Comparison of ENCODE assay signal across 22 cellular contexts in genomic region chr2:217220228-217221013, GRCh38.
DNase-seq lines count a peak whose midpoint lies in the region; ATAC-seq and TF ChIP-seq lines count a peak whose summit lies in the region.
"Had no signal": no experiment of that assay in that cellular context is flagged by ENCODE, and none has a peak within 500 bp of the region (broad histone marks: within the 10 kb centered on the region; RNA-seq: fewer than 3 reads in every experiment).

No MANE protein-coding gene starts in this region.

- H4K8ac ChIP-seq in trophoblast cell (ENCODE audit: low read depth, low read length): no peak overlapping the region

- TF ChIP-seq CTCF in CD14-positive monocyte (IDR thresholded peaks at IDR 0.05) (no peak), NB4 (IDR thresholded peaks at IDR 0.05; ENCODE audit: low read depth, low read length) (no peak), choroid plexus epithelial cell (conservative IDR thresholded peaks at IDR 0.05; ENCODE audit: low read depth, low read length) (no peak), Peyer's patch (IDR thresholded peaks at IDR 0.05) (no peak), foreskin keratinocyte (conservative IDR thresholded peaks at IDR 0.05) (no peak), GM10266 (IDR thresholded peaks at IDR 0.05; ENCODE audit: control insufficient read depth, insufficient read depth, low read depth, missing control alignments) (no peak)

- no peak overlapping the region for H3K14ac ChIP-seq in trophoblast cell (ENCODE audit: low read length)

- H3K9ac ChIP-seq in trophoblast cell (ENCODE audit: low read length): no peak overlapping the region

- H2AK5ac ChIP-seq in trophoblast cell (ENCODE audit: low read length): no peak overlapping the region

- no peak overlapping the region for H3K4me2 ChIP-seq in trophoblast cell (ENCODE audit: low read length)

- H4K12ac ChIP-seq in trophoblast cell (ENCODE audit: low read depth, low read length): no peak overlapping the region

- no peak overlapping the region for H2BK5ac ChIP-seq in trophoblast cell (ENCODE audit: low read depth, low read length, poor library complexity)

- H3K27ac Mint-ChIP-seq in CD14-positive monocyte: peak overlapping the region in 4 of 7 donors; percentile 30 to 85 (median 52)
- H3K27ac Mint-ChIP-seq: activated CD4-positive, alpha-beta T cell treated with anti-CD3 and anti-CD28 coated beads for 36 hours; activated naive CD4-positive, alpha-beta T cell treated with anti-CD3 and anti-CD28 coated beads for 36 hours; stimulated activated effector memory CD8-positive, alpha-beta T cell treated with anti-CD3 and anti-CD28 coated beads, Interleukin-12 subunit alpha, Interleukin-12 subunit beta, amount 100 ng/mL, for 72 hours; T-helper 2 cell treated with Interferon-gamma antibody and Interleukin-4, amounts not matched to agents 5 μg/mL and 100 μg/mL, for 36 hours had no signal

- DNase-seq in CD14-positive monocyte (ENCODE audit: low spot score) (no peak), NB4 (ENCODE audit: low read depth) (peak; percentile 96), choroid plexus epithelial cell (ENCODE audit: low read depth) (peak; percentile 80), pulmonary artery endothelial cell (ENCODE audit: low read depth, low spot score) (peak; percentile 22), trophoblast cell (no peak), Peyer's patch (no peak), foreskin keratinocyte (no peak), GM10266 (ENCODE audit: extremely low spot score) (no peak)
- DNase-seq: activated CD4-positive, alpha-beta T cell treated with anti-CD3 and anti-CD28 coated beads for 36 hours; activated CD8-positive, alpha-beta memory T cell treated with anti-CD3 and anti-CD28 coated beads, Interleukin-2, amount 50 U/mL, for 48 hours; activated naive CD4-positive, alpha-beta T cell treated with anti-CD3 and anti-CD28 coated beads for 36 hours; hippocampal formation; left ventricle myocardium superior; NCI-H2081 treated with DMSO at 0.1 percent for 48 hours; NCI-H82; nephron progenitor cell; right lobe of liver; Right ventricle myocardium superior had no signal

- peaks cover 69 to 79% (median 69%) of the 10 kb centered on the region in 3 donors for H3K27me3 Mint-ChIP-seq in CD14-positive monocyte (ENCODE audit: low read depth in 3 of 3)
- H3K27me3 Mint-ChIP-seq: central memory CD8-positive, alpha-beta T cell had no signal

- H3K9me3 Mint-ChIP-seq in CD14-positive monocyte: peaks cover 0 to 11% (median 4%) of the 10 kb centered on the region in 7 donors
- H3K9me3 Mint-ChIP-seq: central memory CD8-positive, alpha-beta T cell; nephron progenitor cell had no signal

- no CpG with 5 or more reads among the region's 5 CpGs for WGBS in trophoblast cell (ENCODE audit: extremely low coverage, insufficient coverage, insufficient read length)

- H3K4me1 ChIP-seq in trophoblast cell (ENCODE audit: control insufficient read depth in 1 of 2, insufficient read depth in 2 of 2, low read length in 2 of 2): peaks cover 4 to 8% of the 10 kb centered on the region in 2 experiments
- H3K4me1 ChIP-seq in Peyer's patch: no peaks in the 10 kb centered on the region
- peaks cover 19% of the 10 kb centered on the region for H3K4me1 ChIP-seq in foreskin keratinocyte
- H3K4me1 ChIP-seq: right lobe of liver had no signal

- no peak for ATAC-seq in foreskin keratinocyte
- ATAC-seq: activated CD4-positive, alpha-beta T cell treated with anti-CD3 and anti-CD28 coated beads for 36 hours; left ventricle myocardium superior; right lobe of liver; stimulated activated effector memory CD8-positive, alpha-beta T cell treated with anti-CD3 and anti-CD28 coated beads, Interleukin-12 subunit alpha, Interleukin-12 subunit beta, amount 100 ng/mL, for 72 hours had no signal

- H2BK120ac ChIP-seq in trophoblast cell (ENCODE audit: insufficient read depth, low read length, poor library complexity): no peak overlapping the region

- peaks cover 2% of the 10 kb centered on the region for H3K79me2 ChIP-seq in trophoblast cell (ENCODE audit: control insufficient read depth, insufficient read depth, low read length, poor library complexity)

- H3K36me3 Mint-ChIP-seq in CD14-positive monocyte: peaks cover 14 to 27% of the 10 kb centered on the region in 2 donors
- H3K36me3 Mint-ChIP-seq: stimulated activated effector memory CD8-positive, alpha-beta T cell treated with anti-CD3 and anti-CD28 coated beads, Interleukin-12 subunit alpha, Interleukin-12 subunit beta, amount 100 ng/mL, for 72 hours had no signal

- H3K9me3 ChIP-seq in trophoblast cell (ENCODE audit: insufficient read depth, low read depth, low read length): peaks cover 2% of the 10 kb centered on the region
- H3K9me3 ChIP-seq in Peyer's patch: no peaks in the 10 kb centered on the region
- H3K9me3 ChIP-seq: right lobe of liver, vagina had no signal

- no peak overlapping the region for H3K27ac ChIP-seq in trophoblast cell (ENCODE audit: low read depth, low read length)
- H3K27ac ChIP-seq in Peyer's patch: no peak overlapping the region
- H3K27ac ChIP-seq in foreskin keratinocyte: no peak overlapping the region
- H3K27ac ChIP-seq: right lobe of liver, vagina had no signal

- H3K4me1 Mint-ChIP-seq in CD14-positive monocyte: peaks cover 66% of the 10 kb centered on the region

- H3K18ac ChIP-seq in trophoblast cell (ENCODE audit: low read length): no peak overlapping the region

- peak overlapping the region in 1 of 2 donors; percentile 84 for H3K4me3 Mint-ChIP-seq in CD14-positive monocyte
- H3K4me3 Mint-ChIP-seq: activated CD4-positive, alpha-beta T cell treated with anti-CD3 and anti-CD28 coated beads for 36 hours; activated naive CD4-positive, alpha-beta T cell treated with anti-CD3 and anti-CD28 coated beads for 36 hours; central memory CD8-positive, alpha-beta T cell; nephron progenitor cell; stimulated activated effector memory CD8-positive, alpha-beta T cell treated with anti-CD3 and anti-CD28 coated beads, Interleukin-12 subunit alpha, Interleukin-12 subunit beta, amount 100 ng/mL, for 72 hours; T-helper 2 cell treated with Interferon-gamma antibody and Interleukin-4, amounts not matched to agents 5 μg/mL and 100 μg/mL, for 36 hours had no signal

- intact Hi-C loops in CD14-positive monocyte (cut with micrococcal nuclease): loop anchor here in 1 of 2 donors (5.0 kb wide), 1 partner anchor 133 kb away; no protein-coding TSS in a partner anchor

- no peak overlapping the region for H2BK12ac ChIP-seq in trophoblast cell (ENCODE audit: low read length)

- no peak overlapping the region for H3K23ac ChIP-seq in trophoblast cell (ENCODE audit: low read length)

- H3K36me3 ChIP-seq in trophoblast cell (ENCODE audit: control insufficient read depth in 1 of 2, insufficient read depth in 2 of 2, low read length in 2 of 2) (no peaks in the 10 kb centered on the region), Peyer's patch (no peaks in the 10 kb centered on the region)
- H3K36me3 ChIP-seq: right lobe of liver, vagina had no signal

- H3K27me3 ChIP-seq in trophoblast cell (ENCODE audit: insufficient read depth, low read length) (no peaks in the 10 kb centered on the region), Peyer's patch (no peaks in the 10 kb centered on the region), foreskin keratinocyte (no peaks in the 10 kb centered on the region)
- H3K27me3 ChIP-seq: right lobe of liver, vagina had no signal

- H4K91ac ChIP-seq in trophoblast cell (ENCODE audit: low read depth, low read length): no peak overlapping the region

- H3K4ac ChIP-seq in trophoblast cell (ENCODE audit: low read depth, low read length): no peak overlapping the region

- TF ChIP-seq POLR2A in NB4 (IDR thresholded peaks at IDR 0.05; ENCODE audit: extremely low read depth, insufficient read length) (no peak), Peyer's patch (IDR thresholded peaks at IDR 0.05) (no peak)

- H2AFZ ChIP-seq in trophoblast cell (ENCODE audit: insufficient read depth, low read length, poor library complexity): no peak overlapping the region

- H3K4me3 ChIP-seq in NB4 (ENCODE audit: low read depth, low read length) (no peak overlapping the region), choroid plexus epithelial cell (ENCODE audit: low read depth, low read length) (no peak overlapping the region), trophoblast cell (ENCODE audit: low read depth, low read length) (no peak overlapping the region), Peyer's patch (no peak overlapping the region)
- H3K4me3 ChIP-seq: right lobe of liver, vagina had no signal

- peaks cover 6% of the 10 kb centered on the region for H3K79me1 ChIP-seq in trophoblast cell (ENCODE audit: low read length)

Comparison
In these comparisons a context has a peak if more than half of its experiments do, and no peak if none do; other contexts are left out.
1. DNase-seq: peak in NB4 (single experiment), choroid plexus epithelial cell (single experiment) and pulmonary artery endothelial cell (single experiment); none in CD14-positive monocyte (single experiment), trophoblast cell (0 of 2), Peyer's patch (0 of 3), foreskin keratinocyte (0 of 2) and GM10266 (single experiment).